Comparison of ENCODE assay signal across 22 cellular contexts in the genomic region with DNA sequence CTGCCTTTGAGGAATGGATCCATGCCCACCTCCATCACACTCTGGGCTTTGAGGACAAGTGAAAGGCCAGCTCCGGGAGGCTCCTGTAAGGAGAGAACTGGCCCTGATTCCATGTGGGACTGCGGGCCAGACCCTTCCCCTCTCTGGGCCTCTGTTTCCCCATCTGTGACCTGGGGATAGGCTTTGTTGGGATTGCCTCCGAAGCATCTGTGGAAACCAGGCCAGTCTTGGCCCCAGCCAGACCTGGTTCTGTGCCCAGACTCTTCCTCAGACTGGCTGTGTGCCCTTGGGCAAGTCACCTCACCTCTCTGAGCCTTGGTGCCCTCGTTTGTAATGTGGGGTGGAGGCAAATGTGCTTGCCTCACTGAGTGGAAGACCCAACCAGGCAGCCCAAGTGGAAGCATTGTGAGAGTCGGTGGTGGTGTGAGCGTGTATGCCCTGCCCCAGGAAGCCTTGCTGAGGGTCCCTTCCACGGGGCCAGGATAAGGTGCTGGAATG. TPM values are rescaled to one million over a fixed set of nuclear protein-coding genes. Genes with fewer than 3 reads are reported as not detected.
A peak's percentile ranks its signal among the peaks of the same experiment; 100 is the strongest.
DNase-seq lines count a peak whose midpoint lies in the region; ATAC-seq, FAIRE-seq and TF ChIP-seq lines count a peak whose summit lies in the region.
"Had no signal": no experiment of that assay in that cellular context is flagged by ENCODE, and none has a peak within 500 bp of the region (broad histone marks: within the 10 kb centered on the region; RNA-seq: fewer than 3 reads in every experiment).

No MANE protein-coding gene starts in this region.

- H3K27ac ChIP-seq in right cardiac atrium (ENCODE audit: low read length) (no peak overlapping the region), K562 (ENCODE audit: extremely low read depth, low read depth, low read length) (no peak overlapping the region), osteoblast (ENCODE audit: low read depth, low read length) (no peak overlapping the region), aorta (ENCODE audit: low read depth in 1 of 2, low read length in 2 of 2) (no peak overlapping the region)
- H3K27ac ChIP-seq: GM23248 had no signal

- H3K4me3 ChIP-seq in right cardiac atrium (ENCODE audit: low read length) (no peak overlapping the region), K562 (no peak overlapping the region), osteoblast (ENCODE audit: insufficient read depth, low read length) (no peak overlapping the region), aorta (ENCODE audit: low read length in 2 of 2) (no peak overlapping the region)
- H3K4me3 ChIP-seq: GM12878, GM23248, HAP-1 had no signal

- H2AFZ ChIP-seq in K562 (ENCODE audit: low read depth, low read length) (no peak overlapping the region), osteoblast (ENCODE audit: low read length) (no peak overlapping the region)
- H2AFZ ChIP-seq: GM23248 had no signal

- H4K20me1 ChIP-seq in K562 (replicated peaks; ENCODE audit: control insufficient read depth, insufficient read depth, low read length) (peaks cover 39% of the 10 kb centered on the region), osteoblast (ENCODE audit: insufficient read depth, low read length) (no peaks in the 10 kb centered on the region)

- FAIRE-seq in K562 (lab: Jason Lieb, UNC) = no peak
- FAIRE-seq: GM12878 had no signal

- H3K27me3 ChIP-seq in right cardiac atrium (ENCODE audit: control insufficient read depth, insufficient read depth) (no peaks in the 10 kb centered on the region), K562 (ENCODE audit: control insufficient read depth in 2 of 2, insufficient read depth in 2 of 2, low read length in 2 of 2) (peaks cover 50 to 95% of the 10 kb centered on the region in 2 experiments; a peak in 4 of 5 replicates), osteoblast (ENCODE audit: insufficient read depth, low read length) (no peaks in the 10 kb centered on the region), aorta (ENCODE audit: control insufficient read depth in 1 of 2, insufficient read depth in 2 of 2, low read length in 1 of 2) (no peaks in the 10 kb centered on the region)

- H3K4me1 ChIP-seq in right cardiac atrium (ENCODE audit: control insufficient read depth, insufficient read depth, low read length) (no peaks in the 10 kb centered on the region), K562 (replicated peaks in 1 of 2; ENCODE audit: control insufficient read depth in 2 of 2, insufficient read depth in 2 of 2, low read length in 2 of 2) (peaks cover 0 to 27% of the 10 kb centered on the region in 2 experiments; a peak in 1 of 5 replicates), osteoblast (ENCODE audit: insufficient read depth, low read length) (no peaks in the 10 kb centered on the region), aorta (ENCODE audit: control insufficient read depth in 1 of 2, insufficient read depth in 2 of 2, low read length in 2 of 2) (no peaks in the 10 kb centered on the region)
- H3K4me1 ChIP-seq: HAP-1 had no signal

- DNase-seq in Right ventricle myocardium superior = peak; percentile 4
- no peak for DNase-seq in right cardiac atrium
- no peak for DNase-seq in K562 (ENCODE audit: extremely low read depth in 1 of 4, low spot score in 3 of 4)
- DNase-seq in osteoblast (ENCODE audit: insufficient read length, low spot score, missing footprints) = peak; percentile 26
- DNase-seq in aorta = peak; percentile 7 to 57
- DNase-seq in stimulated activated CD4-positive, alpha-beta T cell treated with anti-CD3 and anti-CD28 coated beads, Interleukin-4, amount 100 ng/mL, for 24 hours = no peak
- DNase-seq in cerebellar nuclear complex (lab: John Stamatoyannopoulos, UW) = no peak
- DNase-seq: C1 segment of cervical spinal cord; CD4-positive, CD25-positive, alpha-beta regulatory T cell; CD8-positive, alpha-beta memory T cell; COR-L47; DMS 273 treated with DMSO at 0.1 percent for 48 hours; DMS53; DND-41; EL; GM23248 had no signal

- H3K36me3 ChIP-seq in K562 (ENCODE audit: control insufficient read depth, insufficient read depth, low read length) (no peaks in the 10 kb centered on the region), osteoblast (ENCODE audit: insufficient read depth, low read length) (no peaks in the 10 kb centered on the region), aorta (ENCODE audit: control insufficient read depth in 1 of 2, insufficient read depth in 2 of 2, low read length in 1 of 2) (no peaks in the 10 kb centered on the region)
- H3K36me3 ChIP-seq: HAP-1 had no signal

- in situ Hi-C loops in K562 (cut with MboI) = no loop called here

- 75% methylated on average over 7 of the region's 7 CpGs for WGBS in right cardiac atrium
- WGBS in K562 (ENCODE audit: insufficient coverage, low coverage, missing lambda C conversion rate) = 0% methylated on average over 7 of the region's 7 CpGs
- 71 to 73% methylated on average over 7 of the region's 7 CpGs for WGBS in aorta, 2 donors

- POLR2A ChIA-PET in K562 (lab: Yijun Ruan, JAX) = interaction anchor here (0.8 to 1.2 kb wide), 2 partner anchors 23 to 225 kb away, joined by 3 to 4 read pairs; no protein-coding TSS in a partner anchor

- no peaks in the 10 kb centered on the region for H3K9me3 ChIP-seq in right cardiac atrium (ENCODE audit: control insufficient read depth, low read length)
- no peaks in the 10 kb centered on the region for H3K9me3 ChIP-seq in K562 (replicated peaks; ENCODE audit: control insufficient read depth, insufficient read depth, low read depth, low read length)
- no peaks in the 10 kb centered on the region for H3K9me3 ChIP-seq in osteoblast (ENCODE audit: low read depth, low read length)
- H3K9me3 ChIP-seq in aorta (ENCODE audit: control insufficient read depth, low read length) = no peaks in the 10 kb centered on the region
- H3K9me3 ChIP-seq: HAP-1 had no signal

- no peak for TF ChIP-seq EP300 in K562 (IDR thresholded peaks at IDR 0.05; ENCODE audit: low read length)

- no peak overlapping the region for H3K9ac ChIP-seq in K562 (ENCODE audit: insufficient read depth in 1 of 2, low read depth in 2 of 2, low read length in 2 of 2)
- H3K9ac ChIP-seq: GM23248 had no signal

- ATAC-seq in Right ventricle myocardium superior (ENCODE audit: poor library complexity) (no peak), right cardiac atrium (no peak), K562 (no peak), aorta (ENCODE audit: low FRiP score) (no peak)
- ATAC-seq: GM12878 had no signal

- H3K4me2 ChIP-seq in K562 (ENCODE audit: insufficient read depth, low read length) (no peak overlapping the region), osteoblast (ENCODE audit: insufficient read depth, low read length) (no peak overlapping the region)

- H3K79me2 ChIP-seq in K562 (ENCODE audit: control insufficient read depth, insufficient read depth, low read length) (no peaks in the 10 kb centered on the region), osteoblast (ENCODE audit: insufficient read depth, low read length) (no peaks in the 10 kb centered on the region)

- intact Hi-C loops in Right ventricle myocardium superior (cut with DNase I) (loop anchor here (5.0 kb wide), 1 partner anchor 395 kb away; no protein-coding TSS in a partner anchor), right cardiac atrium (cut with DNase I) (loop anchor here in 3 of 4 donors (5.0 to 10.0 kb wide), 2 partner anchors 353 to 395 kb away; no protein-coding TSS in a partner anchor), K562 (cut with micrococcal nuclease) (no loop called here), aorta (cut with DNase I) (no loop called here)

- TF ChIP-seq CTCF in K562 (IDR thresholded peaks at IDR 0.05 in 2 of 3, conservative IDR thresholded peaks at IDR 0.05 in 1 of 3; ENCODE audit: insufficient read depth in 2 of 3, low read depth in 1 of 3, low read length in 3 of 3) = no peak
- TF ChIP-seq CTCF in osteoblast (IDR thresholded peaks at IDR 0.05; ENCODE audit: extremely low read depth, low read depth, low read length) = no peak

- CTCF ChIA-PET in K562 (lab: Yijun Ruan, JAX; ENCODE audit: low intra/inter-chr PET ratio) = interaction anchor here (0.6 kb wide), 1 partner anchor 664 kb away, joined by 3 read pairs; no protein-coding TSS in a partner anchor

- no peak for TF ChIP-seq POLR2A in K562 (conservative IDR thresholded peaks at IDR 0.05)

- no peaks in the 10 kb centered on the region for H3K9me1 ChIP-seq in K562 (ENCODE audit: control insufficient read depth, insufficient read depth, low read length)

- no peak for TF ChIP-seq RAD21 in K562 (CRISPR knock-in tag; conservative IDR thresholded peaks at IDR 0.05 in 1 of 2, IDR thresholded peaks at IDR 0.05 in 1 of 2)

- BruUV-seq in K562 (replicated peaks; lab: Mats Ljungman, UMichigan) = no TSS peak

RNA-seq across cellular contexts. Expression of a gene that starts 21.0 kb away (rescaled TPM):
- total RNA-seq in Right ventricle myocardium superior (50.2 TPM), right cardiac atrium (10 to 100 TPM; 53.7 to 86.8 (median 70.8) TPM), K562 (2014; rRNA removed) (256 and 318 TPM in 2 replicates), K562 (2014; rRNA removed; fragmentation: Illumina TruSeq; extraction: Trizol) (124 and 145 TPM in 2 replicates), K562 (2015; rRNA removed; fragmentation: Illumina TruSeq; extraction: Trizol) (192 and 196 TPM in 2 replicates), K562 (2021) (199 and 209 TPM in 2 replicates), osteoblast (201 and 204 TPM in 2 replicates), aorta (10 to 100 TPM; 88.8 to 95.6 TPM)
- polyA plus RNA-seq in right cardiac atrium (74.1 TPM), K562 (2011; rRNA removed) (199 and 308 TPM in 2 replicates), K562 (2014; fragmentation: Illumina TruSeq; extraction: Trizol) (274 and 284 TPM in 2 replicates), K562 (2014; fragmentation: Nextera tagmentation; extraction: Ambion mirVana) (100 to 1,000 TPM in 1 of 2 experiments, 10 to 100 TPM in 1; 71.5 to 116 TPM), K562 (2014; rRNA removed) (152 and 181 TPM in 2 replicates), aorta (100 to 1,000 TPM; 114 to 121 TPM)
- total RNA-seq in K562 (2011; cell fraction: chromatin; rRNA removed; ENCODE audit: low replicate concordance) = 285 and 425 TPM in 2 replicates
- total RNA-seq in K562 (2011; cell fraction: nucleolus; rRNA removed) = 250 and 265 TPM in 2 replicates
- total RNA-seq in K562 (2011; cell fraction: nucleoplasm; rRNA removed) = 278 and 337 TPM in 2 replicates
- 331 and 334 TPM in 2 replicates for polyA plus RNA-seq in K562 (2011; cell fraction: cytosol; rRNA removed)
- polyA plus RNA-seq in K562 (2011; cell fraction: nucleus; rRNA removed) = 250 and 306 TPM in 2 replicates
- polyA plus RNA-seq in K562 (2012) = 186 and 201 TPM in 2 replicates
- 268 and 286 TPM in 2 replicates for polyA minus RNA-seq in K562 (2011; rRNA and poly(A)+ RNA removed)
- 204 and 250 TPM in 2 replicates for polyA minus RNA-seq in K562 (2011; cell fraction: cytosol; rRNA and poly(A)+ RNA removed)
- polyA minus RNA-seq in K562 (2011; cell fraction: nucleus; rRNA and poly(A)+ RNA removed) = 102 and 172 TPM in 2 replicates

RNA-seq across cellular contexts. Expression of a gene that starts 49.2 kb away (rescaled TPM):
- not detected for total RNA-seq in Right ventricle myocardium superior
- not detected for total RNA-seq in right cardiac atrium
- 0.25 TPM for polyA plus RNA-seq in right cardiac atrium
- 1.2 and 1.5 TPM in 2 replicates for total RNA-seq in K562 (2011; cell fraction: chromatin; rRNA removed; ENCODE audit: low replicate concordance)
- 0.83 and 1.1 TPM in 2 replicates for total RNA-seq in K562 (2011; cell fraction: nucleolus; rRNA removed)
- total RNA-seq in K562 (2011; cell fraction: nucleoplasm; rRNA removed) = 0.84 and 1.6 TPM in 2 replicates
- 0.45 TPM in 1 of 2 replicates, not detected in the other for total RNA-seq in K562 (2014; rRNA removed)
- total RNA-seq in K562 (2014; rRNA removed; fragmentation: Illumina TruSeq; extraction: Trizol) = not detected in 2 replicates
- 0.60 TPM in 1 of 2 replicates, not detected in the other for total RNA-seq in K562 (2015; rRNA removed; fragmentation: Illumina TruSeq; extraction: Trizol)
- 0.29 and 0.34 TPM in 2 replicates for total RNA-seq in K562 (2021)
- 0.08 and 0.09 TPM in 2 replicates for polyA plus RNA-seq in K562 (2011; rRNA removed)
- polyA plus RNA-seq in K562 (2011; cell fraction: cytosol; rRNA removed) = 0.06 TPM in 1 of 2 replicates, not detected in the other
- 0.35 and 0.75 TPM in 2 replicates for polyA plus RNA-seq in K562 (2011; cell fraction: nucleus; rRNA removed)
- 0.51 and 0.53 TPM in 2 replicates for polyA plus RNA-seq in K562 (2012)
- polyA plus RNA-seq in K562 (2014; fragmentation: Illumina TruSeq; extraction: Trizol) = 0.15 TPM in 1 of 2 replicates, not detected in the other
- not detected for polyA plus RNA-seq in K562 (2014; fragmentation: Nextera tagmentation; extraction: Ambion mirVana)
- polyA plus RNA-seq in K562 (2014; rRNA removed) = 0.16 and 0.19 TPM in 2 replicates
- polyA minus RNA-seq in K562 (2011; rRNA and poly(A)+ RNA removed) = 0.21 TPM in 1 of 2 replicates, not detected in the other
- polyA minus RNA-seq in K562 (2011; cell fraction: cytosol; rRNA and poly(A)+ RNA removed) = not detected in 2 replicates
- polyA minus RNA-seq in K562 (2011; cell fraction: nucleus; rRNA and poly(A)+ RNA removed) = 0.22 TPM in 1 of 2 replicates, not detected in the other
- total RNA-seq in osteoblast = under 0.01 TPM in 1 of 2 replicates, not detected in the other
- 1 to 10 TPM; 1.6 to 1.7 TPM for total RNA-seq in aorta
- polyA plus RNA-seq in aorta = under 1 TPM in 1 of 2 donors, not detected in 1; 0.36 TPM
- total RNA-seq: A172, G401, GM23248, H4, HT-29 had no signal

Comparison
In these comparisons a context has a peak if more than half of its experiments do, and no peak if none do; other contexts are left out.
1. DNase-seq: peak in Right ventricle myocardium superior (single experiment), osteoblast (single experiment) and aorta (2 of 2); none in right cardiac atrium (0 of 3), K562 (0 of 4), stimulated activated CD4-positive, alpha-beta T cell treated with anti-CD3 and anti-CD28 coated beads, Interleukin-4, amount 100 ng/mL, for 24 hours (single experiment) and cerebellar nuclear complex (0 of 2).
2. intact Hi-C loops: an anchor here in Right ventricle myocardium superior (5.0 kb wide) and right cardiac atrium (5.0 to 10.0 kb wide); none called in K562 and aorta.